18 cellular contexts compared by ENCODE assay signal in genomic region chr22:24418786-24419479, GRCh38. TPM values are rescaled to one million over a fixed set of nuclear protein-coding genes. Genes with fewer than 3 reads are reported as not detected.
DNase-seq lines count a peak whose midpoint lies in the region; ATAC-seq and TF ChIP-seq lines count a peak whose summit lies in the region.
"Had no signal": no experiment of that assay in that cellular context is flagged by ENCODE, and none has a peak within 500 bp of the region (broad histone marks: within the 10 kb centered on the region; RNA-seq: fewer than 3 reads in every experiment).

No MANE protein-coding gene starts in this region.

- ATAC-seq in HCT116: no peak
- ATAC-seq in left colon: peak; percentile 4
- ATAC-seq: left cardiac atrium had no signal

- H3K4me3 ChIP-seq in HCT116 (replicated peaks in 1 of 2; ENCODE audit: low read depth in 1 of 2, low read length in 2 of 2) (no peak overlapping the region), Peyer's patch (no peak overlapping the region)
- H3K4me3 ChIP-seq: tibial artery had no signal

- H3K4me1 ChIP-seq in HCT116 (ENCODE audit: control insufficient read depth in 1 of 2, insufficient read depth in 2 of 2, low read length in 2 of 2) (peaks cover 0 to 4% of the 10 kb centered on the region in 2 experiments; a peak in 2 of 4 replicates), Peyer's patch (peaks cover 0 to 7% (median 4%) of the 10 kb centered on the region in 4 donors)
- H3K4me1 ChIP-seq: parathyroid adenoma had no signal

- H3K27me3 ChIP-seq in HCT116 (ENCODE audit: insufficient read depth, low read length) (no peaks in the 10 kb centered on the region), Peyer's patch (no peaks in the 10 kb centered on the region)
- H3K27me3 ChIP-seq: tibial artery had no signal

- H3K27ac ChIP-seq in HCT116 (ENCODE audit: low read depth, low read length) (no peak overlapping the region), Peyer's patch (no peak overlapping the region)
- H3K27ac ChIP-seq: 22Rv1, parathyroid adenoma, tibial artery had no signal

- H3K4me2 ChIP-seq in HCT116 (ENCODE audit: low read length): no peak overlapping the region

- no peaks in the 10 kb centered on the region for H3K9me2 ChIP-seq in HCT116 (ENCODE audit: insufficient read depth)

- H3K36me3 ChIP-seq in HCT116 (ENCODE audit: control insufficient read depth in 1 of 2, insufficient read depth in 2 of 2, low read length in 2 of 2) (peaks cover 2 to 12% of the 10 kb centered on the region in 2 experiments; a peak in 2 of 4 replicates), Peyer's patch (peaks cover 0 to 29% (median 0%) of the 10 kb centered on the region in 3 donors)

- no peak overlapping the region for H2AFZ ChIP-seq in HCT116 (ENCODE audit: low read depth, low read length, poor library complexity, severe bottlenecking)
- H2AFZ ChIP-seq: parathyroid adenoma had no signal

- H3K9ac ChIP-seq in HCT116 (ENCODE audit: low read length): no peak overlapping the region
- H3K9ac ChIP-seq: parathyroid adenoma had no signal

- no peaks in the 10 kb centered on the region for H3K79me2 ChIP-seq in HCT116 (ENCODE audit: insufficient read depth, low read length)
- H3K79me2 ChIP-seq: parathyroid adenoma had no signal

- intact Hi-C loops in HCT116 (cut with micrococcal nuclease): no loop called here
- intact Hi-C loops in left colon (cut with DNase I, micrococcal nuclease): no loop called here

- TF ChIP-seq CTCF in HCT116 (IDR thresholded peaks at IDR 0.05 in 2 of 3, conservative IDR thresholded peaks at IDR 0.05 in 1 of 3; ENCODE audit: borderline replicate concordance in 1 of 3, insufficient read depth in 1 of 3, low read depth in 2 of 3, low read length in 2 of 3) (no peak), Peyer's patch (IDR thresholded peaks at IDR 0.05) (no peak)

- DNase-seq in DMS153 treated with DMSO at 0.1 percent for 48 hours (lab: John Stamatoyannopoulos, UW; ENCODE audit: unreplicated experiment): peak; percentile 7
- no peak for DNase-seq in DMS153 (lab: John Stamatoyannopoulos, UW)
- no peak for DNase-seq in HCT116 (ENCODE audit: low read depth, low spot score)
- DNase-seq in Peyer's patch: peak in 2 of 3 donors; percentile 38 to 46
- DNase-seq in left colon: no peak
- no peak for DNase-seq in SIG-M5 treated with dmso at 0.1 percent for 504 hours (lab: John Stamatoyannopoulos, UW; ENCODE audit: unreplicated experiment)
- DNase-seq in middle frontal gyrus (ENCODE audit: extremely low spot score, low spot score): no peak
- DNase-seq in NCI-H1105 (lab: John Stamatoyannopoulos, UW): no peak
- DNase-seq: activated B cell treated with CpG ODN at 0.5 μM for 24 hours, activated gamma-delta T cell treated with Interleukin-2 at 50 U/mL for 16 hours, hippocampal formation, IMR-90, left cardiac atrium, NCI-H2227 treated with DMSO at 0.1 percent for 48 hours, small intestine, tibial artery had no signal

- H3K9me3 ChIP-seq in HCT116 (ENCODE audit: control insufficient read depth in 1 of 2, insufficient read depth in 1 of 2, low read depth in 1 of 2, low read length in 2 of 2) (no peaks in the 10 kb centered on the region), Peyer's patch (no peaks in the 10 kb centered on the region)
- H3K9me3 ChIP-seq: tibial artery had no signal

- TF ChIP-seq POLR2A in HCT116 (IDR thresholded peaks at IDR 0.05; ENCODE audit: borderline replicate concordance, extremely low read depth, insufficient read depth, insufficient read length) (no peak), Peyer's patch (IDR thresholded peaks at IDR 0.05) (no peak)

- POLR2A ChIA-PET in HCT116 (lab: Charles Lee): no interaction called here

- RAD21 ChIA-PET in HCT116 (lab: Charles Lee; ENCODE audit: low non-redundant PET in 1 of 2, low total read pairs in 2 of 2, uncharacterized antibody in 2 of 2, unreplicated experiment in 2 of 2): no interaction called here

- TSS peak; percentile 12 for BruUV-seq in HCT116 (replicated peaks; lab: Mats Ljungman, UMichigan)

- no peak for TF ChIP-seq RAD21 in HCT116 (IDR thresholded peaks at IDR 0.05; ENCODE audit: low read depth)

- H4K20me1 ChIP-seq in HCT116 (ENCODE audit: insufficient read depth): no peaks in the 10 kb centered on the region

- CTCF ChIA-PET in HCT116 (lab: Charles Lee): no interaction called here

TF ChIP-seq in HCT116, 20 proteins besides CTCF, POLR2A, EP300 and RAD21:
- no peak for TF ChIP-seq CBX3 (IDR thresholded peaks at IDR 0.05; ENCODE audit: low read depth)
- TF ChIP-seq YY1 (IDR thresholded peaks at IDR 0.05; ENCODE audit: extremely low read depth, insufficient replicate concordance, low read depth, low read length): no peak
- no peak for TF ChIP-seq ZBTB33 (IDR thresholded peaks at IDR 0.05; ENCODE audit: extremely low read depth, insufficient replicate concordance, low read length)
- no peak for TF ChIP-seq ZNF274 (IDR thresholded peaks at IDR 0.05; ENCODE audit: low read depth, low read length)
- no peak for TF ChIP-seq EZH2 (IDR thresholded peaks at IDR 0.05)

RNA-seq across cellular contexts. Expression of gene ADORA2A, which starts 8.5 kb away (rescaled TPM):
- total RNA-seq in HCT116 (2021; ENCODE audit: unreplicated experiment): 3.6 TPM
- 3.1 and 3.3 TPM in 2 replicates for polyA plus RNA-seq in HCT116 (2012)
- total RNA-seq in Peyer's patch: 1 to 10 TPM; 1.3 to 4.3 (median 2.6) TPM
- total RNA-seq in left colon: 1 to 10 TPM; 2.5 to 4.0 TPM

Comparison
In these comparisons a context has a peak if more than half of its experiments do, and no peak if none do; other contexts are left out.
1. DNase-seq: peak in DMS153 treated with DMSO at 0.1 percent for 48 hours (single experiment) and Peyer's patch (2 of 3); none in DMS153 (single experiment), HCT116 (single experiment), left colon (0 of 2), SIG-M5 treated with dmso at 0.1 percent for 504 hours (single experiment), middle frontal gyrus (single experiment) and NCI-H1105 (single experiment).